ENCODE assay signal across 14 cellular contexts in the genomic region with DNA sequence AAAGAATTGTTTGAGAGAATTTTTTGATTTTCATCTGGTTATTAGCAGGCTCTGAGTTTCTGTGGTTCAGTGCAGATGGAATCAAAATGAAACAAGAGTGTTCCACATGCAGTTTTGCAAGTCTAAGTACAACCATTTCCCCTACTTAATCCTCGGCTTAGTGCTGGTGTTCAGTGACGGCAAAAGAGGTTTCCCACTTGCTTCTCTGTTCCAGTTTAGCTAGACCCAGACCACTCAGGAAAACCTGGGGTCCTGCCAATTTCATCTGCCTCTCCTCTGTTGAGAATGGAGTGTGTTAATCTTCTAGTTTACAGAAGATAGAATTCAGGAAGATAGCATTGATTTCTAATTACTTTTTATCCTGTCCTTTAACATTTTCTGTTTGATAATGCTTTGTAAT.
"Had no signal": no experiment of that assay in that cellular context is flagged by ENCODE, and none has a peak within 500 bp of the region (broad histone marks: within the 10 kb centered on the region; RNA-seq: fewer than 3 reads in every experiment).

No MANE protein-coding gene starts in this region.

- DNase-seq: activated CD4-positive, alpha-beta T cell treated with anti-CD3 and anti-CD28 coated beads, Interleukin-2, amount 50 U/mL, for 1 hour; activated CD4-positive, CD25-positive, alpha-beta regulatory T cell; activated CD8-positive, alpha-beta memory T cell treated with anti-CD3 and anti-CD28 coated beads for 24 hours; aorta; cerebellar nuclear complex; effector memory CD4-positive, alpha-beta T cell; head of caudate nucleus; occipital lobe; stimulated activated CD4-positive, alpha-beta T cell treated with anti-CD3 and anti-CD28 coated beads, Interleukin-15, amount 100 ng/mL, for 24 hours; stimulated activated CD4-positive, alpha-beta T cell treated with anti-CD3 and anti-CD28 coated beads, Interleukin-4, amount 100 ng/mL, for 24 hours; stimulated activated naive CD4-positive, alpha-beta T cell; uterus had no signal

- H3K27ac ChIP-seq: tibial nerve, uterus had no signal

- H3K4me1 Mint-ChIP-seq: nephron had no signal

- H3K4me3 ChIP-seq: tibial nerve, uterus had no signal

- H3K27ac Mint-ChIP-seq: nephron had no signal

- H3K27me3 ChIP-seq: tibial nerve, uterus had no signal

- H3K4me1 ChIP-seq: tibial nerve, uterus had no signal

- H3K9me3 ChIP-seq: tibial nerve, uterus had no signal

- H3K36me3 ChIP-seq: tibial nerve, uterus had no signal

- H3K9me3 Mint-ChIP-seq: nephron had no signal

- H3K4me3 Mint-ChIP-seq: nephron had no signal
